Comparison of ENCODE assay signal across 29 cellular contexts in the genomic region with DNA sequence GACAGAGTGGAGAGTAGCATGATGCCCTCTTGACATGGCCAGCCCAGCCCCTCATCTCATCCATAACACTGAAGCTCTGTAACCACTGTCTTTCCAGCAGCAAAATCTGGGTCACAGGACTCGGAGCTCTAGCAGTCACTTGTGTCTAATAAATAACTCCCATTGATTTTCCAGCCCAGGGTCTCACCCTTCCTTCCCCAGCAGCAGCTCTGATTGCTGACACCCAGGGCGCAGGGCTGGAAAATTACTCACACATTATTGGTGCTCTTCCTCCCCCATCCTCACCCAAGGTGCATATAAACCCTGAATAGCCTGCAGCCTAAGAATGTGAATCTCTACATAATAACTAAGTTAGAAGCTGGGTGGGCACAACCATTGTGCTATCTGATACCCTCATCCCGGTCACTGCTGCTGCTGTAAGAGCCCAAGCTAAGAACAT. TPM values are rescaled to one million over a fixed set of nuclear protein-coding genes. Genes with fewer than 3 reads are reported as not detected.
"Had no signal": no experiment of that assay in that cellular context is flagged by ENCODE, and none has a peak within 500 bp of the region (broad histone marks: within the 10 kb centered on the region; RNA-seq: fewer than 3 reads in every experiment).

No MANE protein-coding gene starts in this region.

- H3K4me3 ChIP-seq: MG63, SJSA1 had no signal

- H3K4me1 ChIP-seq: SJSA1 had no signal

- H3K4me1 Mint-ChIP-seq: activated naive CD4-positive, alpha-beta T cell treated with anti-CD3 and anti-CD28 coated beads, Interleukin-2, amount 50 U/mL, for 24 hours; activated naive CD8-positive, alpha-beta T cell treated with anti-CD3 and anti-CD28 coated beads, Interleukin-2, amount 50 U/mL, for 24 hours had no signal

- ATAC-seq: activated CD4-positive, CD25-positive, alpha-beta regulatory T cell treated with anti-CD3 and anti-CD28 coated beads, Interleukin-2, amount 50 U/mL, for 24 hours; activated CD8-positive, alpha-beta T cell treated with anti-CD3 and anti-CD28 coated beads, Interleukin-2, amount 10 ng/mL, durations not matched to agents 7 days and 5 days; activated naive CD8-positive, alpha-beta T cell treated with anti-CD3 and anti-CD28 coated beads, Interleukin-2, amount 50 U/mL, for 24 hours; PC-3 had no signal

- DNase-seq: activated CD4-positive, alpha-beta T cell treated with anti-CD3 and anti-CD28 coated beads for 48 hours; activated CD4-positive, alpha-beta T cell treated with anti-CD3 and anti-CD28 coated beads, Interleukin-2, amount 50 U/mL, for 4 hours; activated CD8-positive, alpha-beta memory T cell treated with anti-CD3 and anti-CD28 coated beads, Interleukin-2, amount 50 U/mL, for 48 hours; activated CD8-positive, alpha-beta T cell treated with anti-CD3 and anti-CD28 coated beads, Interleukin-2, amount 10 ng/mL, durations not matched to agents 7 days and 5 days; activated naive CD4-positive, alpha-beta T cell; activated naive CD8-positive, alpha-beta T cell treated with anti-CD3 and anti-CD28 coated beads, Interleukin-2, amount 50 U/mL, for 24 hours; activated T-cell treated with anti-CD3 and anti-CD28 coated beads, Interleukin-2, amount 50 U/mL, for 1 hour; amniotic stem cell; brain microvascular endothelial cell; cerebellar nuclear complex; KBM-7; MG63; MV-4-11; NCI-H1092 treated with DMSO at 0.1 percent for 48 hours; NCI-H1417 treated with DMSO at 0.1 percent for 48 hours; NCI-H1694; NCI-H2029 treated with DMSO at 0.1 percent for 48 hours; NCI-H345; NCI-H510A; NCI-H69; PC-3; SHP77 had no signal

- H3K9me3 Mint-ChIP-seq: activated naive CD4-positive, alpha-beta T cell treated with anti-CD3 and anti-CD28 coated beads, Interleukin-2, amount 50 U/mL, for 24 hours; activated naive CD8-positive, alpha-beta T cell treated with anti-CD3 and anti-CD28 coated beads, Interleukin-2, amount 50 U/mL, for 24 hours; T-helper 1 cell treated with Interleukin-12 subunit alpha and Interleukin-12 subunit beta and Interleukin-4 antibody, amounts not matched to agents 30 μg/mL and 1 μg/mL, for 36 hours had no signal

- H3K27ac ChIP-seq: brain microvascular endothelial cell, SJSA1 had no signal

- H3K36me3 ChIP-seq: brain microvascular endothelial cell, MG63, SJSA1 had no signal

- H3K4me3 Mint-ChIP-seq: activated CD8-positive, alpha-beta T cell treated with anti-CD3 and anti-CD28 coated beads, Interleukin-2, amount 10 ng/mL, durations not matched to agents 7 days and 5 days; activated naive CD4-positive, alpha-beta T cell treated with anti-CD3 and anti-CD28 coated beads, Interleukin-2, amount 50 U/mL, for 24 hours; activated naive CD8-positive, alpha-beta T cell treated with anti-CD3 and anti-CD28 coated beads, Interleukin-2, amount 50 U/mL, for 24 hours; T-helper 1 cell treated with Interleukin-12 subunit alpha and Interleukin-12 subunit beta and Interleukin-4 antibody, amounts not matched to agents 30 μg/mL and 1 μg/mL, for 36 hours had no signal

- H3K27me3 ChIP-seq: brain microvascular endothelial cell, MG63, SJSA1 had no signal

- H3K36me3 Mint-ChIP-seq: activated naive CD4-positive, alpha-beta T cell treated with anti-CD3 and anti-CD28 coated beads, Interleukin-2, amount 50 U/mL, for 24 hours had no signal

- H3K27ac Mint-ChIP-seq: activated CD8-positive, alpha-beta T cell treated with anti-CD3 and anti-CD28 coated beads, Interleukin-2, amount 10 ng/mL, durations not matched to agents 7 days and 5 days; activated naive CD4-positive, alpha-beta T cell treated with anti-CD3 and anti-CD28 coated beads, Interleukin-2, amount 50 U/mL, for 24 hours; activated naive CD8-positive, alpha-beta T cell treated with anti-CD3 and anti-CD28 coated beads, Interleukin-2, amount 50 U/mL, for 24 hours; T-helper 1 cell treated with Interleukin-12 subunit alpha and Interleukin-12 subunit beta and Interleukin-4 antibody, amounts not matched to agents 30 μg/mL and 1 μg/mL, for 36 hours had no signal

RNA-seq across cellular contexts. Expression of gene OR10J5, which starts 21.1 kb away (rescaled TPM):
- total RNA-seq: activated CD8-positive, alpha-beta T cell treated with anti-CD3 and anti-CD28 coated beads, Interleukin-2, amount 10 ng/mL, durations not matched to agents 7 days and 5 days; astrocyte; cardiac septum; LHCN-M2; PC-3; SJSA1 had no signal

RNA-seq across cellular contexts. Expression of gene APCS, which starts 30.7 kb away (rescaled TPM):
- total RNA-seq: activated CD8-positive, alpha-beta T cell treated with anti-CD3 and anti-CD28 coated beads, Interleukin-2, amount 10 ng/mL, durations not matched to agents 7 days and 5 days; astrocyte; cardiac septum; LHCN-M2; PC-3; SJSA1 had no signal
